8 cellular contexts compared by ENCODE assay signal in the genomic region with DNA sequence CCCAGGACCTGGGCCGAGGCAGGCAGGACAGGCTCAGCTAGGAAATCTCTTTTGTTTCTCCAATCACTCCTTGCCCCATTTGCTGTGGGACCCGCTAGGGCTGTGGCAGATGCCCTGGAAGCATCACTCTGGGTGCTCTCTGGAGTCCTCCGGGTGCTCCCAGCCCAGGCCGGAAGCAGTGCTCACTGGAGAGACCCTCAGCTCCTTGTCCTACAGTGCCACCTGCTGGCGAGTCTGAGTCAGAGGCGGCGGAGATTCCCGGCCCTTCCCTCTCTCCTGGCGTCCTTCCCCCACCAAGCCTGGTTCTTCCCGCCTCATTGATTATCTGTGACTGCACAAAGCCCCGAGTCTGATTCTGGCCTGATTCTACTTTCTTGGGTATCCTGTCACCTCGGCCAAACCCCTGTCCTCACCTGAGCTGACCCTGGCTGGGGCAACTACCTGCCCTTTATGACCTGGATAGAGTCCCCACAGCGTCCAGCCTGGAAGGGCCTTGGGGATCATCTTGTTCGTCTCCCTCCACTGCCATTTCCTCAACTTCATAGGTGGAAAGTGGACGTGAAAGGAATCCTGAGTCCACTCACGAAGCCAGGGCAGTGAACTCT. TPM values are rescaled to one million over a fixed set of nuclear protein-coding genes. Genes with fewer than 3 reads are reported as not detected.
DNase-seq lines count a peak whose midpoint lies in the region; ATAC-seq and TF ChIP-seq lines count a peak whose summit lies in the region.

No MANE protein-coding gene starts in this region.

- TF ChIP-seq CTCF in Peyer's patch (IDR thresholded peaks at IDR 0.05) = peak in 4 of 6 experiments; percentile 53 to 76 (median 70)
- peak; percentile 30 to 73 (median 67) for TF ChIP-seq CTCF in gastrocnemius medialis (IDR thresholded peaks at IDR 0.05 in 4 of 5, conservative IDR thresholded peaks at IDR 0.05 in 1 of 5)

- H3K4me1 ChIP-seq in Peyer's patch (no peaks in the 10 kb centered on the region), gastrocnemius medialis (no peaks in the 10 kb centered on the region)

- H3K27ac ChIP-seq in Peyer's patch (no peak overlapping the region), gastrocnemius medialis (no peak overlapping the region)

- ATAC-seq in left ventricle myocardium superior (peak; percentile 90), gastrocnemius medialis (no peak), GM19463 (IDR thresholded peaks at IDR 0.05; ENCODE audit: unreplicated experiment) (no peak), HG02885 (IDR thresholded peaks at IDR 0.05; ENCODE audit: poor library complexity, unreplicated experiment) (no peak)

- no peak overlapping the region for H3K4me3 ChIP-seq in Jurkat, Clone E6-1 (ENCODE audit: low read length)
- H3K4me3 ChIP-seq in Peyer's patch = no peak overlapping the region
- H3K4me3 ChIP-seq in gastrocnemius medialis = no peak overlapping the region

- intact Hi-C loops in left ventricle myocardium superior (cut with micrococcal nuclease) (loop anchor here (5.0 kb wide), 1 partner anchor 163 kb away; a partner anchor contains a TSS), gastrocnemius medialis (cut with DNase I; ENCODE audit: low total_unique reads) (loop anchor here (1.0 kb wide), 1 partner anchor 68 kb away; no protein-coding TSS in a partner anchor)

- peak; percentile 89 for DNase-seq in Daoy (ENCODE audit: low read depth)
- DNase-seq in Jurkat, Clone E6-1 (ENCODE audit: low read depth, low spot score) = peak; percentile 37
- DNase-seq in Peyer's patch = peak; percentile 27 to 80 (median 76)
- DNase-seq in amniotic stem cell (lab: John Stamatoyannopoulos, UW) = peak; percentile 37
- DNase-seq in left ventricle myocardium superior = peak; percentile 81
- peak; percentile 10 to 14 for DNase-seq in gastrocnemius medialis

- in situ Hi-C loops in gastrocnemius medialis (cut with MboI; ENCODE audit: low sequenced_read_pairs in 4 of 4) = no loop called here

- TF ChIP-seq POLR2A in Peyer's patch (IDR thresholded peaks at IDR 0.05) (no peak), gastrocnemius medialis (IDR thresholded peaks at IDR 0.05) (no peak)

- H3K9me3 ChIP-seq in Peyer's patch (no peaks in the 10 kb centered on the region), gastrocnemius medialis (no peaks in the 10 kb centered on the region)

- H3K27me3 ChIP-seq in Peyer's patch = peaks cover 0 to 17% of the 10 kb centered on the region in 2 donors
- H3K27me3 ChIP-seq in gastrocnemius medialis = peaks cover 49 to 67% (median 62%) of the 10 kb centered on the region in 3 donors

- H3K36me3 ChIP-seq in Peyer's patch (no peaks in the 10 kb centered on the region), gastrocnemius medialis (no peaks in the 10 kb centered on the region)

RNA-seq across cellular contexts. Expression of a gene that starts 7.3 kb away (rescaled TPM):
- not detected in 2 replicates for total RNA-seq in Daoy (2014; rRNA removed; shearing (Covaris generic))
- not detected for polyA plus RNA-seq in Jurkat, Clone E6-1 (2012; ENCODE audit: insufficient read depth, insufficient read length)
- not detected for total RNA-seq in Peyer's patch
- not detected for total RNA-seq in left ventricle myocardium superior
- not detected for total RNA-seq in gastrocnemius medialis

Comparison
In these comparisons a context has a peak if more than half of its experiments do, and no peak if none do; other contexts are left out.
1. DNase-seq: peak in every context shown above with its lines; median percentile 89 in Daoy; 81 in left ventricle myocardium superior; 76 in Peyer's patch; 37 in Jurkat, Clone E6-1; 37 in amniotic stem cell; 12 in gastrocnemius medialis.